8 cellular contexts compared by ENCODE assay signal in genomic region chr13:99086149-99086868, GRCh38.
A peak's percentile ranks its signal among the peaks of the same experiment; 100 is the strongest.
DNase-seq lines count a peak whose midpoint lies in the region; ATAC-seq lines count a peak whose summit lies in the region.

No MANE protein-coding gene starts in this region.

- no peaks in the 10 kb centered on the region for H3K4me1 ChIP-seq in mucosa of stomach (ENCODE audit: control insufficient read depth, insufficient read depth, low read length)

- no peaks in the 10 kb centered on the region for H3K36me3 ChIP-seq in mucosa of stomach (ENCODE audit: control insufficient read depth, insufficient read depth, low read length)

- peak overlapping the region; percentile 79 for H3K9ac ChIP-seq in mucosa of stomach (ENCODE audit: low read length)

- H3K27ac ChIP-seq in epithelial cell of prostate, result peak overlapping the region; percentile 91

- no peaks in the 10 kb centered on the region for H3K9me3 ChIP-seq in mucosa of stomach (ENCODE audit: control insufficient read depth, low read length)

- H3K4me3 ChIP-seq in mucosa of stomach (ENCODE audit: low read length), result no peak overlapping the region

- peak; percentile 43 for ATAC-seq in HG02840 (IDR thresholded peaks at IDR 0.05; ENCODE audit: low FRiP score, unreplicated experiment)

- DNase-seq in NCI-H2196 (lab: John Stamatoyannopoulos, UW; ENCODE audit: unreplicated experiment) (peak; percentile 23), NCI-H2196 treated with DMSO at 0.1 percent for 48 hours (lab: John Stamatoyannopoulos, UW; ENCODE audit: unreplicated experiment) (no peak), NCI-H226 (peak; percentile 22), epithelial cell of prostate (ENCODE audit: low read depth, low spot score) (no peak)
- DNase-seq in activated CD8-positive, alpha-beta memory T cell treated with anti-CD3 and anti-CD28 coated beads, Interleukin-2, amount 50 U/mL, for 48 hours, result peak; percentile 82
- peak; percentile 50 to 80 for DNase-seq in stimulated activated CD8-positive, alpha-beta memory T cell treated with anti-CD3 and anti-CD28 coated beads, Interleukin-7, amount 100 ng/mL, for 4 hours (ENCODE audit: low read depth in 2 of 2)

- no peaks in the 10 kb centered on the region for H3K27me3 ChIP-seq in mucosa of stomach (ENCODE audit: control insufficient read depth, insufficient read depth, low read length)

Comparison
In these comparisons a context has a peak if more than half of its experiments do, and no peak if none do; other contexts are left out.
1. DNase-seq: peak in NCI-H2196 (single experiment), NCI-H226 (single experiment), activated CD8-positive, alpha-beta memory T cell treated with anti-CD3 and anti-CD28 coated beads, Interleukin-2, amount 50 U/mL, for 48 hours (single experiment) and stimulated activated CD8-positive, alpha-beta memory T cell treated with anti-CD3 and anti-CD28 coated beads, Interleukin-7, amount 100 ng/mL, for 4 hours (2 of 2); none in NCI-H2196 treated with DMSO at 0.1 percent for 48 hours (single experiment) and epithelial cell of prostate (single experiment).